Comparison of ENCODE assay signal across 1 cellular context in the genomic region with DNA sequence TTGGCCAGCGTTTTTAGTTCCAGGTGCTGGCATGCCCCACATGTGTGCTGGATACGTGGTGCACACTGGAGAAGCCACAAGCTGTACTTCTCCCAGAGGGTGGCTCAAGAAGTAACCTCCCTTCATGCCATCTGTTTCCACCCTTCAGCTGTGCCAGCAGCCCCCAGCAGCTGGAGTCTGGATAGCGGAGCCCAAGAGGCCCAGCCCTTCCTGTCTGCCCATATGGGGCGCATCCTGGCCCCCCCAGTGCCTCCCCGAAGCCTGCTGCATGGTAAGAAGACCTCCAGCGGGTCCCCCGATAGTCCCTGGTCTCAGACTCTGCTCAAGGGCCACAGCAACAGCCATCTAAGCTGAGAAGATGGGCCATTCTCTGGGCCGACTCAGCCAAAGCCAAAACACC.
TF ChIP-seq lines count a peak whose summit lies in the region.

No MANE protein-coding gene starts in this region.

TF ChIP-seq in SK-N-SH treated with all-trans-retinoic acid at 6 μM for 48 hours, 23 proteins besides CTCF, POLR2A, EP300 and RAD21 (continued from another document):
- TF ChIP-seq, protein P1, sequence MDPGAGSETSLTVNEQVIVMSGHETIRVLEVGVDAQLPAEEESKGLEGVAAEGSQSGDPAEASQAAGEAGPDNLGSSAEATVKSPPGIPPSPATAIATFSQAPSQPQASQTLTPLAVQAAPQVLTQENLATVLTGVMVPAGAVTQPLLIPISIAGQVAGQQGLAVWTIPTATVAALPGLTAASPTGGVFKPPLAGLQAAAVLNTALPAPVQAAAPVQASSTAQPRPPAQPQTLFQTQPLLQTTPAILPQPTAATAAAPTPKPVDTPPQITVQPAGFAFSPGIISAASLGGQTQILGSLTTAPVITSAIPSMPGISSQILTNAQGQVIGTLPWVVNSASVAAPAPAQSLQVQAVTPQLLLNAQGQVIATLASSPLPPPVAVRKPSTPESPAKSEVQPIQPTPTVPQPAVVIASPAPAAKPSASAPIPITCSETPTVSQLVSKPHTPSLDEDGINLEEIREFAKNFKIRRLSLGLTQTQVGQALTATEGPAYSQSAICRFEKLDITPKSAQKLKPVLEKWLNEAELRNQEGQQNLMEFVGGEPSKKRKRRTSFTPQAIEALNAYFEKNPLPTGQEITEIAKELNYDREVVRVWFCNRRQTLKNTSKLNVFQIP (CRISPR knock-in tag; IDR thresholded peaks at IDR 0.05; ENCODE audit: borderline replicate concordance, low read depth): no peak
- TF ChIP-seq BACH2 (CRISPR knock-in tag; IDR thresholded peaks at IDR 0.05; ENCODE audit: borderline replicate concordance) (no peak), ZFP30 (CRISPR knock-in tag; IDR thresholded peaks at IDR 0.05) (no peak), GLIS3 (CRISPR knock-in tag; IDR thresholded peaks at IDR 0.05) (no peak)
- TF ChIP-seq, protein P2, sequence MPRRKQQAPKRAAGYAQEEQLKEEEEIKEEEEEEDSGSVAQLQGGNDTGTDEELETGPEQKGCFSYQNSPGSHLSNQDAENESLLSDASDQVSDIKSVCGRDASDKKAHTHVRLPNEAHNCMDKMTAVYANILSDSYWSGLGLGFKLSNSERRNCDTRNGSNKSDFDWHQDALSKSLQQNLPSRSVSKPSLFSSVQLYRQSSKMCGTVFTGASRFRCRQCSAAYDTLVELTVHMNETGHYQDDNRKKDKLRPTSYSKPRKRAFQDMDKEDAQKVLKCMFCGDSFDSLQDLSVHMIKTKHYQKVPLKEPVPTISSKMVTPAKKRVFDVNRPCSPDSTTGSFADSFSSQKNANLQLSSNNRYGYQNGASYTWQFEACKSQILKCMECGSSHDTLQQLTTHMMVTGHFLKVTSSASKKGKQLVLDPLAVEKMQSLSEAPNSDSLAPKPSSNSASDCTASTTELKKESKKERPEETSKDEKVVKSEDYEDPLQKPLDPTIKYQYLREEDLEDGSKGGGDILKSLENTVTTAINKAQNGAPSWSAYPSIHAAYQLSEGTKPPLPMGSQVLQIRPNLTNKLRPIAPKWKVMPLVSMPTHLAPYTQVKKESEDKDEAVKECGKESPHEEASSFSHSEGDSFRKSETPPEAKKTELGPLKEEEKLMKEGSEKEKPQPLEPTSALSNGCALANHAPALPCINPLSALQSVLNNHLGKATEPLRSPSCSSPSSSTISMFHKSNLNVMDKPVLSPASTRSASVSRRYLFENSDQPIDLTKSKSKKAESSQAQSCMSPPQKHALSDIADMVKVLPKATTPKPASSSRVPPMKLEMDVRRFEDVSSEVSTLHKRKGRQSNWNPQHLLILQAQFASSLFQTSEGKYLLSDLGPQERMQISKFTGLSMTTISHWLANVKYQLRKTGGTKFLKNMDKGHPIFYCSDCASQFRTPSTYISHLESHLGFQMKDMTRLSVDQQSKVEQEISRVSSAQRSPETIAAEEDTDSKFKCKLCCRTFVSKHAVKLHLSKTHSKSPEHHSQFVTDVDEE (CRISPR knock-in tag; IDR thresholded peaks at IDR 0.05): no peak
